Comparison of ENCODE assay signal across 3 cellular contexts in the genomic region with DNA sequence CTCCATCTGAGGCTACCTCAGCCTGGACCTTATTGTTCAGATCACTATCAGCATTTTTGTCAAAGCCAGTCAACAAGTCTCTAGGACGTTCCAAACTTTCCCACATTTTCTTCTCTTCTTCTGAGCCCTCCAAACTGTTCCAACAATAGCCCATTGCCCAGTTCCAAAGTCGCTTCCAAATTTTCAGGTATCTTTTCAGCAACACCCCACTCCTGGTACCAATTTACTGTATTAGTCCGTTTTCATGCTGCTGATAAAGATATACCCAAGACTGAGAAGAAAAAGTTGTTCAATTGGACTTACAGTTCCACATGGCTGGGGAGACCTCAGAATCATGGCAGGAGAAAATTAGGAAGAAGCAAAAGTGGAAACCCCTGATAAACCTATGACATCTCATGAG.
A peak's percentile ranks its signal among the peaks of the same experiment; 100 is the strongest.
DNase-seq lines count a peak whose midpoint lies in the region; ATAC-seq, FAIRE-seq and TF ChIP-seq lines count a peak whose summit lies in the region.
"Not testable (repeated sequence)": the region's sequence is repeated elsewhere in the genome, so short reads cannot be mapped to it uniquely, and the experiment has no call there.

No MANE protein-coding gene starts in this region.

- CTCF ChIA-PET in HEK293 (lab: Yijun Ruan, JAX); K562 (lab: Yijun Ruan, JAX; ENCODE audit: low intra/inter-chr PET ratio): not testable (repeated sequence)

- DNase-seq in K562 (ENCODE audit: extremely low read depth in 1 of 4, low spot score in 3 of 4); endodermal cell: not testable (repeated sequence)

- H4K20me1 ChIP-seq in K562 (replicated peaks; ENCODE audit: control insufficient read depth, insufficient read depth, low read length): not testable (repeated sequence)

- not testable (repeated sequence) for H3K4me3 ChIP-seq in HEK293 (ENCODE audit: low read depth, low read length); K562
- H3K4me3 ChIP-seq in endodermal cell (ENCODE audit: low read length): peak overlapping the region; percentile 5

- not testable (repeated sequence) for H3K79me2 ChIP-seq in K562 (ENCODE audit: control insufficient read depth, insufficient read depth, low read length)

- ATAC-seq in K562: not testable (repeated sequence)

- H3K9ac ChIP-seq in K562 (ENCODE audit: insufficient read depth in 1 of 2, low read depth in 2 of 2, low read length in 2 of 2); endodermal cell (ENCODE audit: extremely low read depth, low read length, poor library complexity, severe bottlenecking): not testable (repeated sequence)

- not testable (repeated sequence) for H3K4me2 ChIP-seq in K562 (ENCODE audit: insufficient read depth, low read length)

- H3K27me3 ChIP-seq in K562 (ENCODE audit: control insufficient read depth in 2 of 2, insufficient read depth in 2 of 2, low read length in 2 of 2); endodermal cell (ENCODE audit: control insufficient read depth, insufficient read depth, low read length, poor library complexity, severe bottlenecking): not testable (repeated sequence)

- BruUV-seq in K562 (replicated peaks; lab: Mats Ljungman, UMichigan): not testable (repeated sequence)

- not testable (repeated sequence) for H3K36me3 Mint-ChIP-seq in endodermal cell (ENCODE audit: low read depth)

- not testable (repeated sequence) for TF ChIP-seq CTCF in HEK293 (tag by site-specific recombination; IDR thresholded peaks at IDR 0.05); K562 (IDR thresholded peaks at IDR 0.05 in 2 of 3, conservative IDR thresholded peaks at IDR 0.05 in 1 of 3; ENCODE audit: insufficient read depth in 2 of 3, low read depth in 1 of 3, low read length in 3 of 3); endodermal cell (conservative IDR thresholded peaks at IDR 0.05)

- intact Hi-C loops in K562 (cut with micrococcal nuclease): not testable (repeated sequence)

- not testable (repeated sequence) for H3K4me3 Mint-ChIP-seq in endodermal cell

- TF ChIP-seq EP300 in K562 (IDR thresholded peaks at IDR 0.05; ENCODE audit: low read length): not testable (repeated sequence)

- WGBS in K562 (ENCODE audit: insufficient coverage, low coverage, missing lambda C conversion rate): 0% methylated on average over 3 of the region's 3 CpGs
- 75 to 78% methylated on average over 3 of the region's 3 CpGs for WGBS in endodermal cell (ENCODE audit: insufficient coverage in 1 of 2, insufficient read length in 1 of 2), 2 experiments

- H3K27ac Mint-ChIP-seq in endodermal cell: not testable (repeated sequence)

- H3K27ac ChIP-seq in HEK293 (ENCODE audit: extremely low read depth, low read depth, low read length); K562 (ENCODE audit: extremely low read depth, low read depth, low read length); endodermal cell (ENCODE audit: low read depth, low read length): not testable (repeated sequence)

- peaks cover 48% of the 10 kb centered on the region for H3K9me3 Mint-ChIP-seq in endodermal cell

- not testable (repeated sequence) for TF ChIP-seq POLR2A in K562 (conservative IDR thresholded peaks at IDR 0.05)

- not testable (repeated sequence) for H3K36me3 ChIP-seq in HEK293 (ENCODE audit: control insufficient read depth in 2 of 2, insufficient read depth in 1 of 2, low read length in 2 of 2); K562 (ENCODE audit: control insufficient read depth, insufficient read depth, low read length); endodermal cell (ENCODE audit: control insufficient read depth, insufficient read depth, low read length)

- in situ Hi-C loops in K562 (cut with MboI): not testable (repeated sequence)

- TF ChIP-seq RAD21 in K562 (CRISPR knock-in tag; conservative IDR thresholded peaks at IDR 0.05 in 1 of 2, IDR thresholded peaks at IDR 0.05 in 1 of 2): not testable (repeated sequence)

- H3K27me3 Mint-ChIP-seq in endodermal cell (ENCODE audit: insufficient read depth): not testable (repeated sequence)

- not testable (repeated sequence) for H2AFZ ChIP-seq in K562 (ENCODE audit: low read depth, low read length)

- H3K4me1 Mint-ChIP-seq in endodermal cell: not testable (repeated sequence)

- FAIRE-seq in K562 (lab: Jason Lieb, UNC): not testable (repeated sequence)

- not testable (repeated sequence) for H3K9me1 ChIP-seq in K562 (ENCODE audit: control insufficient read depth, insufficient read depth, low read length)

- not testable (repeated sequence) for H3K9me3 ChIP-seq in HEK293 (ENCODE audit: control insufficient read depth, insufficient read depth, low read depth, low read length); K562 (replicated peaks; ENCODE audit: control insufficient read depth, insufficient read depth, low read depth, low read length)
- H3K9me3 ChIP-seq in endodermal cell (ENCODE audit: control insufficient read depth, low read length): peaks cover 21% of the 10 kb centered on the region

- H3K4me1 ChIP-seq in HEK293 (ENCODE audit: control insufficient read depth, insufficient read depth, low read length); K562 (replicated peaks in 1 of 2; ENCODE audit: control insufficient read depth in 2 of 2, insufficient read depth in 2 of 2, low read length in 2 of 2); endodermal cell (ENCODE audit: control insufficient read depth, insufficient read depth, low read length): not testable (repeated sequence)

- POLR2A ChIA-PET in HEK293 (lab: Yijun Ruan, JAX); K562 (lab: Yijun Ruan, JAX): not testable (repeated sequence)

TF ChIP-seq in HEK293, 187 proteins besides CTCF, POLR2A, EP300 and RAD21:
- peak; percentile 75; the same call in 1 of the 2 replicates for TF ChIP-seq ZNF707 (tag by site-specific recombination; IDR thresholded peaks at IDR 0.05)

TF ChIP-seq in K562, 482 proteins besides CTCF, POLR2A, EP300 and RAD21:
- TF ChIP-seq ZNF707 (CRISPR knock-in tag; conservative IDR thresholded peaks at IDR 0.05): peak; percentile 97
TF ChIP-seq in K562: peak in this region for 1; not testable (repeated sequence) for 481.
